In genomic region chr9:122122903-122123632, GRCh38 we compare ENCODE assay signal across 8 cellular contexts. TPM values are rescaled to one million over a fixed set of nuclear protein-coding genes. Genes with fewer than 3 reads are reported as not detected.
DNase-seq lines count a peak whose midpoint lies in the region; ATAC-seq lines count a peak whose summit lies in the region.

No MANE protein-coding gene starts in this region.

- DNase-seq in D341Med (ENCODE audit: low spot score) (peak; percentile 86), NOMO-1 treated with DMSO at 0.1 percent for 48 hours (lab: John Stamatoyannopoulos, UW; ENCODE audit: unreplicated experiment) (peak; percentile 27)
- DNase-seq in activated CD8-positive, alpha-beta memory T cell treated with anti-CD3 and anti-CD28 coated beads, Interleukin-2, amount 50 U/mL, for 4 hours = peak; percentile 75
- DNase-seq in natural killer cell treated with Interleukin-12 subunit alpha and Interleukin-12 subunit beta and Interleukin-15 and Interleukin-18, amount 100 ng/mL, for 72 hours (ENCODE audit: low spot score) = peak; percentile 70
- DNase-seq in stimulated activated naive B cell treated with anti-CD40 and anti-IgM and Interleukin-4, amounts not matched to agents 10 μg/mL and 1 μg/mL and 100 μg/mL, for 72 hours = peak; percentile 43

- peak; percentile 43 for ATAC-seq in HG02642 (IDR thresholded peaks at IDR 0.05; ENCODE audit: poor library complexity, unreplicated experiment)
- ATAC-seq in esophagus mucosa = peak; percentile 58
- peak; percentile 62 to 64 for ATAC-seq in natural killer cell treated with Interleukin-12 subunit alpha and Interleukin-12 subunit beta and Interleukin-15 and Interleukin-18, amount 100 ng/mL, for 72 hours
- ATAC-seq in stimulated activated naive B cell treated with anti-CD40 and anti-IgM and Interleukin-4, amounts not matched to agents 10 μg/mL and 1 μg/mL and 100 μg/mL, for 72 hours (replicated peaks) = peak; percentile 43 to 63
- ATAC-seq in GM19397 (IDR thresholded peaks at IDR 0.05; ENCODE audit: unreplicated experiment) = no peak

- no peak overlapping the region for H3K4me3 Mint-ChIP-seq in natural killer cell treated with Interleukin-12 subunit alpha and Interleukin-12 subunit beta and Interleukin-15 and Interleukin-18, amount 100 ng/mL, for 72 hours
- H3K4me3 Mint-ChIP-seq in stimulated activated naive B cell treated with anti-CD40 and anti-IgM and Interleukin-4, amounts not matched to agents 10 μg/mL and 1 μg/mL and 100 μg/mL, for 72 hours = no peak overlapping the region

- no peaks in the 10 kb centered on the region for H3K36me3 Mint-ChIP-seq in natural killer cell treated with Interleukin-12 subunit alpha and Interleukin-12 subunit beta and Interleukin-15 and Interleukin-18, amount 100 ng/mL, for 72 hours
- H3K36me3 Mint-ChIP-seq in stimulated activated naive B cell treated with anti-CD40 and anti-IgM and Interleukin-4, amounts not matched to agents 10 μg/mL and 1 μg/mL and 100 μg/mL, for 72 hours = no peaks in the 10 kb centered on the region

- H3K27me3 Mint-ChIP-seq in natural killer cell treated with Interleukin-12 subunit alpha and Interleukin-12 subunit beta and Interleukin-15 and Interleukin-18, amount 100 ng/mL, for 72 hours = peaks cover 16 to 29% of the 10 kb centered on the region in 2 donors
- H3K27me3 Mint-ChIP-seq in stimulated activated naive B cell treated with anti-CD40 and anti-IgM and Interleukin-4, amounts not matched to agents 10 μg/mL and 1 μg/mL and 100 μg/mL, for 72 hours = peaks cover 44 to 50% of the 10 kb centered on the region in 2 donors

- peaks cover 12 to 13% of the 10 kb centered on the region in 2 donors for H3K4me1 Mint-ChIP-seq in natural killer cell treated with Interleukin-12 subunit alpha and Interleukin-12 subunit beta and Interleukin-15 and Interleukin-18, amount 100 ng/mL, for 72 hours (ENCODE audit: low read depth in 2 of 2)
- peaks cover 11 to 29% of the 10 kb centered on the region in 2 donors for H3K4me1 Mint-ChIP-seq in stimulated activated naive B cell treated with anti-CD40 and anti-IgM and Interleukin-4, amounts not matched to agents 10 μg/mL and 1 μg/mL and 100 μg/mL, for 72 hours

- no peaks in the 10 kb centered on the region for H3K9me3 Mint-ChIP-seq in natural killer cell treated with Interleukin-12 subunit alpha and Interleukin-12 subunit beta and Interleukin-15 and Interleukin-18, amount 100 ng/mL, for 72 hours
- H3K9me3 Mint-ChIP-seq in stimulated activated naive B cell treated with anti-CD40 and anti-IgM and Interleukin-4, amounts not matched to agents 10 μg/mL and 1 μg/mL and 100 μg/mL, for 72 hours = no peaks in the 10 kb centered on the region

- H3K27ac Mint-ChIP-seq in natural killer cell treated with Interleukin-12 subunit alpha and Interleukin-12 subunit beta and Interleukin-15 and Interleukin-18, amount 100 ng/mL, for 72 hours = no peak overlapping the region
- H3K27ac Mint-ChIP-seq in stimulated activated naive B cell treated with anti-CD40 and anti-IgM and Interleukin-4, amounts not matched to agents 10 μg/mL and 1 μg/mL and 100 μg/mL, for 72 hours = no peak overlapping the region

RNA-seq across cellular contexts. Expression of gene TTLL11, which starts 30.0 kb away (rescaled TPM):
- 3.1 TPM for total RNA-seq in esophagus mucosa
- 1 to 10 TPM; 6.2 to 7.7 TPM for total RNA-seq in natural killer cell treated with Interleukin-12 subunit alpha and Interleukin-12 subunit beta and Interleukin-15 and Interleukin-18, amount 100 ng/mL, for 72 hours

RNA-seq across cellular contexts. Expression of gene NDUFA8, which starts 36.5 kb away (rescaled TPM):
- 52.5 TPM for total RNA-seq in esophagus mucosa
- total RNA-seq in natural killer cell treated with Interleukin-12 subunit alpha and Interleukin-12 subunit beta and Interleukin-15 and Interleukin-18, amount 100 ng/mL, for 72 hours = 10 to 100 TPM; 36.5 to 45.6 TPM

RNA-seq across cellular contexts. Expression of gene MORN5, which starts 36.6 kb away (rescaled TPM):
- total RNA-seq in esophagus mucosa = not detected
- not detected for total RNA-seq in natural killer cell treated with Interleukin-12 subunit alpha and Interleukin-12 subunit beta and Interleukin-15 and Interleukin-18, amount 100 ng/mL, for 72 hours

Comparison
In these comparisons a context has a peak if more than half of its experiments do, and no peak if none do; other contexts are left out.
1. DNase-seq: peak in every context shown above with its lines; median percentile 86 in D341Med; 75 in activated CD8-positive, alpha-beta memory T cell treated with anti-CD3 and anti-CD28 coated beads, Interleukin-2, amount 50 U/mL, for 4 hours; 70 in natural killer cell treated with Interleukin-12 subunit alpha and Interleukin-12 subunit beta and Interleukin-15 and Interleukin-18, amount 100 ng/mL, for 72 hours; 43 in stimulated activated naive B cell treated with anti-CD40 and anti-IgM and Interleukin-4, amounts not matched to agents 10 μg/mL and 1 μg/mL and 100 μg/mL, for 72 hours; 27 in NOMO-1 treated with DMSO at 0.1 percent for 48 hours.